11 cellular contexts compared by ENCODE assay signal in the genomic region with DNA sequence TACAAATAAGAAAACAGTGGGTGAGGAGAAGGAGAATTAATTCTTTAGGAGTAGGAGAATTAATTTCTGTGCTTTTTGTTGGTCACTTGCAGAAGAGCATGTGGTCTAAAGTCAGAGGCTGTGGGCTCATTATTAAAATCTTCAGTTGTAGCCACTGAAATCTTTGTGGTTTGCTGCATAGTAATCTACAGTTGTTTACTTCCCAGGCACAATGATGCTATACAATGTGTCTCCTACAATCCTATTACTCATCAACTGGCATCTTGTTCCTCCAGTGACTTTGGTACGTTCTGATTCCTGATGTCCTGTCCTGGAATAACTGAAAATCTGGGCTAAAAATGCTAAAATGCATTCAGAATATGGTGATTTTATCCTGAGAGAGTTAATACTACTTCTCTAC. TPM values are rescaled to one million over a fixed set of nuclear protein-coding genes. Genes with fewer than 3 reads are reported as not detected.
A peak's percentile ranks its signal among the peaks of the same experiment; 100 is the strongest.
DNase-seq lines count a peak whose midpoint lies in the region; ATAC-seq lines count a peak whose summit lies in the region.
"Had no signal": no experiment of that assay in that cellular context is flagged by ENCODE, and none has a peak within 500 bp of the region (broad histone marks: within the 10 kb centered on the region; RNA-seq: fewer than 3 reads in every experiment).

No MANE protein-coding gene starts in this region.

- H3K9me3 Mint-ChIP-seq in activated CD4-positive, alpha-beta T cell treated with anti-CD3 and anti-CD28 coated beads, Interleukin-2, amount 10 ng/mL, durations not matched to agents 24 days and 14 days, result no peaks in the 10 kb centered on the region
- H3K9me3 Mint-ChIP-seq in effector memory CD8-positive, alpha-beta T cell, result no peaks in the 10 kb centered on the region

- peaks cover 21% of the 10 kb centered on the region for H3K36me3 ChIP-seq in skeletal muscle satellite cell (ENCODE audit: insufficient read depth, low read length)

- H3K27me3 ChIP-seq in skeletal muscle satellite cell (ENCODE audit: control insufficient read depth, insufficient read depth, low read length), result no peaks in the 10 kb centered on the region

- intact Hi-C loops in activated CD4-positive, alpha-beta T cell treated with anti-CD3 and anti-CD28 coated beads, Interleukin-2, amount 10 ng/mL, durations not matched to agents 24 days and 14 days (cut with micrococcal nuclease), result no loop called here

- H3K4me3 Mint-ChIP-seq in activated CD4-positive, alpha-beta T cell treated with anti-CD3 and anti-CD28 coated beads, Interleukin-2, amount 10 ng/mL, durations not matched to agents 24 days and 14 days, result no peak overlapping the region
- H3K4me3 Mint-ChIP-seq in effector memory CD8-positive, alpha-beta T cell, result no peak overlapping the region

- peaks cover 8% of the 10 kb centered on the region for H3K4me1 ChIP-seq in skeletal muscle satellite cell (ENCODE audit: control insufficient read depth, insufficient read depth, low read length)

- no peak for DNase-seq in activated CD4-positive, alpha-beta T cell treated with anti-CD3 and anti-CD28 coated beads, Interleukin-2, amount 10 ng/mL, durations not matched to agents 24 days and 14 days
- no peak for DNase-seq in activated CD4-positive, alpha-beta T cell treated with anti-CD3 and anti-CD28 coated beads for 48 hours
- DNase-seq in MV-4-11 (lab: John Stamatoyannopoulos, UW), result peak; percentile 37
- DNase-seq in dermis blood vessel endothelial cell, result peak; percentile 8
- DNase-seq in effector memory CD8-positive, alpha-beta T cell, result no peak
- DNase-seq in NCI-H526 treated with DMSO at 0.1 percent for 48 hours (lab: John Stamatoyannopoulos, UW), result no peak
- no peak for DNase-seq in NOMO-1 treated with DMSO at 0.1 percent for 48 hours (lab: John Stamatoyannopoulos, UW; ENCODE audit: unreplicated experiment)
- DNase-seq: activated T-cell treated with anti-CD3 and anti-CD28 coated beads, Interleukin-2, amount 50 U/mL, for 48 hours; DMS79 treated with DMSO at 0.1 percent for 48 hours; mesendoderm had no signal

- no peak for ATAC-seq in effector memory CD8-positive, alpha-beta T cell (replicated peaks)

- no peaks in the 10 kb centered on the region for H3K9me3 ChIP-seq in skeletal muscle satellite cell (replicated peaks; ENCODE audit: low read length)

- H3K9ac ChIP-seq in skeletal muscle satellite cell (ENCODE audit: low read depth, low read length), result no peak overlapping the region

- peak overlapping the region; percentile 4 for H3K4me2 ChIP-seq in skeletal muscle satellite cell (ENCODE audit: low read length)

- peaks cover 4% of the 10 kb centered on the region for H3K4me1 Mint-ChIP-seq in activated CD4-positive, alpha-beta T cell treated with anti-CD3 and anti-CD28 coated beads, Interleukin-2, amount 10 ng/mL, durations not matched to agents 24 days and 14 days
- no peaks in the 10 kb centered on the region for H3K4me1 Mint-ChIP-seq in effector memory CD8-positive, alpha-beta T cell (ENCODE audit: low read depth in 2 of 2)

- H3K27me3 Mint-ChIP-seq in activated CD4-positive, alpha-beta T cell treated with anti-CD3 and anti-CD28 coated beads, Interleukin-2, amount 10 ng/mL, durations not matched to agents 24 days and 14 days, result no peaks in the 10 kb centered on the region
- no peaks in the 10 kb centered on the region for H3K27me3 Mint-ChIP-seq in effector memory CD8-positive, alpha-beta T cell

- H3K27ac Mint-ChIP-seq in activated CD4-positive, alpha-beta T cell treated with anti-CD3 and anti-CD28 coated beads, Interleukin-2, amount 10 ng/mL, durations not matched to agents 24 days and 14 days, result peak overlapping the region; percentile 19
- H3K27ac Mint-ChIP-seq in effector memory CD8-positive, alpha-beta T cell, result no peak overlapping the region

- H3K36me3 Mint-ChIP-seq in activated CD4-positive, alpha-beta T cell treated with anti-CD3 and anti-CD28 coated beads, Interleukin-2, amount 10 ng/mL, durations not matched to agents 24 days and 14 days (ENCODE audit: low read depth), result peaks cover 10% of the 10 kb centered on the region
- H3K36me3 Mint-ChIP-seq in effector memory CD8-positive, alpha-beta T cell (ENCODE audit: insufficient read depth), result peaks cover 5% of the 10 kb centered on the region

- no peak overlapping the region for H3K4me3 ChIP-seq in skeletal muscle satellite cell (ENCODE audit: low read length)

RNA-seq across cellular contexts. Expression of a gene that starts 21.0 kb away (rescaled TPM):
- 12.3 and 13.7 TPM in 2 replicates for total RNA-seq in activated CD4-positive, alpha-beta T cell treated with anti-CD3 and anti-CD28 coated beads, Interleukin-2, amount 10 ng/mL, durations not matched to agents 24 days and 14 days
- 28.4 and 43.5 TPM in 2 replicates for total RNA-seq in dermis blood vessel endothelial cell
- 14.4 and 26.9 TPM in 2 replicates for total RNA-seq in skeletal muscle satellite cell (2012; rRNA removed)

RNA-seq across cellular contexts. Expression of a gene that starts 21.3 kb away (rescaled TPM):
- total RNA-seq in activated CD4-positive, alpha-beta T cell treated with anti-CD3 and anti-CD28 coated beads, Interleukin-2, amount 10 ng/mL, durations not matched to agents 24 days and 14 days, result 40.8 and 50.7 TPM in 2 replicates
- 26.4 and 30.4 TPM in 2 replicates for total RNA-seq in dermis blood vessel endothelial cell
- 21.6 and 26.9 TPM in 2 replicates for total RNA-seq in skeletal muscle satellite cell (2012; rRNA removed)

RNA-seq across cellular contexts. Expression of a gene that starts 32.6 kb away (rescaled TPM):
- 0.40 and 0.63 TPM in 2 replicates for total RNA-seq in activated CD4-positive, alpha-beta T cell treated with anti-CD3 and anti-CD28 coated beads, Interleukin-2, amount 10 ng/mL, durations not matched to agents 24 days and 14 days
- not detected in 2 replicates for total RNA-seq in dermis blood vessel endothelial cell
- not detected in 2 replicates for total RNA-seq in skeletal muscle satellite cell (2012; rRNA removed)

Comparison
In these comparisons a context has a peak if more than half of its experiments do, and no peak if none do; other contexts are left out.
1. DNase-seq: peak in MV-4-11 (single experiment) and dermis blood vessel endothelial cell (single experiment); none in activated CD4-positive, alpha-beta T cell treated with anti-CD3 and anti-CD28 coated beads, Interleukin-2, amount 10 ng/mL, durations not matched to agents 24 days and 14 days (single experiment), activated CD4-positive, alpha-beta T cell treated with anti-CD3 and anti-CD28 coated beads for 48 hours (single experiment), effector memory CD8-positive, alpha-beta T cell (0 of 3), NCI-H526 treated with DMSO at 0.1 percent for 48 hours (single experiment) and NOMO-1 treated with DMSO at 0.1 percent for 48 hours (single experiment).